ENCODE assay signal across 12 cellular contexts in genomic region chr3:8665407-8665896, GRCh38. TPM values are rescaled to one million over a fixed set of nuclear protein-coding genes. Genes with fewer than 3 reads are reported as not detected.
DNase-seq lines count a peak whose midpoint lies in the region; ATAC-seq and TF ChIP-seq lines count a peak whose summit lies in the region.
"Had no signal": no experiment of that assay in that cellular context is flagged by ENCODE, and none has a peak within 500 bp of the region (broad histone marks: within the 10 kb centered on the region; RNA-seq: fewer than 3 reads in every experiment).

No MANE protein-coding gene starts in this region.

- H3K27me3 ChIP-seq in SU-DHL-6 (ENCODE audit: low read length) (no peaks in the 10 kb centered on the region), transverse colon (no peaks in the 10 kb centered on the region), suprapubic skin (no peaks in the 10 kb centered on the region)
- H3K27me3 ChIP-seq: pancreas had no signal

- H4K20me1 ChIP-seq in SU-DHL-6 (ENCODE audit: low read depth, low read length) = no peaks in the 10 kb centered on the region

- no peak for TF ChIP-seq CTCF in SU-DHL-6 (IDR thresholded peaks at IDR 0.05; ENCODE audit: insufficient read depth, low read length, poor library complexity, severe bottlenecking)
- no peak for TF ChIP-seq CTCF in transverse colon (IDR thresholded peaks at IDR 0.05)
- TF ChIP-seq CTCF in suprapubic skin (IDR thresholded peaks at IDR 0.05) = no peak

- intact Hi-C loops in transverse colon (cut with DNase I; ENCODE audit: low total_unique reads) = no loop called here

- H3K4me1 ChIP-seq in transverse colon = no peaks in the 10 kb centered on the region
- peaks cover 3% of the 10 kb centered on the region for H3K4me1 ChIP-seq in suprapubic skin
- H3K4me1 ChIP-seq: pancreas had no signal

- H3F3A ChIP-seq in SU-DHL-6 (ENCODE audit: insufficient read depth) = peaks cover 10% of the 10 kb centered on the region; the same call in 1 of the 2 replicates

- peak overlapping the region; percentile 30 for H3K4me3 ChIP-seq in SU-DHL-6 (ENCODE audit: insufficient read depth, low read length, poor library complexity, severe bottlenecking)
- no peak overlapping the region for H3K4me3 ChIP-seq in transverse colon
- no peak overlapping the region for H3K4me3 ChIP-seq in suprapubic skin
- H3K4me3 ChIP-seq: pancreas had no signal

- peak overlapping the region; percentile 65 for H3K4me2 ChIP-seq in SU-DHL-6 (ENCODE audit: low read depth, low read length, poor library complexity, severe bottlenecking)

- in situ Hi-C loops in transverse colon (cut with MboI; ENCODE audit: low pct_ligation_motif_present in 1 of 4, low pct_unique_long_range_greater_than_20kb in 1 of 4, low sequenced_read_pairs in 3 of 4) = no loop called here

- H3K9me3 ChIP-seq in SU-DHL-6 (ENCODE audit: insufficient read depth, low read length) (no peaks in the 10 kb centered on the region), transverse colon (no peaks in the 10 kb centered on the region), suprapubic skin (no peaks in the 10 kb centered on the region)
- H3K9me3 ChIP-seq: pancreas had no signal

- no peaks in the 10 kb centered on the region for H3K36me3 ChIP-seq in SU-DHL-6 (ENCODE audit: low read length)
- no peaks in the 10 kb centered on the region for H3K36me3 ChIP-seq in transverse colon
- H3K36me3 ChIP-seq in suprapubic skin = no peaks in the 10 kb centered on the region
- H3K36me3 ChIP-seq: pancreas had no signal

- H3K27ac ChIP-seq in SU-DHL-6 (ENCODE audit: low read depth, low read length) (peak overlapping the region; percentile 50), transverse colon (no peak overlapping the region), suprapubic skin (no peak overlapping the region)
- H3K27ac ChIP-seq: pancreas had no signal

- no peaks in the 10 kb centered on the region for H3K9me2 ChIP-seq in SU-DHL-6 (replicated peaks; ENCODE audit: insufficient read depth, low read length)

- 65 to 67% methylated on average over 2 to 4 of the region's 4 CpGs for WGBS in transverse colon (ENCODE audit: low coverage in 1 of 2), 2 donors
- WGBS in suprapubic skin = 51% methylated on average over 4 of the region's 4 CpGs

- H3K79me2 ChIP-seq in SU-DHL-6 (ENCODE audit: insufficient read depth, low read length) = no peaks in the 10 kb centered on the region

- DNase-seq in C1 segment of cervical spinal cord (lab: John Stamatoyannopoulos, UW) (no peak), transverse colon (no peak), A172 (ENCODE audit: low spot score) (no peak), suprapubic skin (ENCODE audit: low spot score in 2 of 2) (no peak)
- DNase-seq: activated T-cell treated with anti-CD3 and anti-CD28 coated beads, Interleukin-2, amount 50 U/mL, for 1 hour; caudate nucleus; NCI-H524; pancreas had no signal

- no peak overlapping the region for H2AFZ ChIP-seq in SU-DHL-6 (ENCODE audit: low read depth, low read length, severe bottlenecking)

- no peak for TF ChIP-seq POLR2A in transverse colon (IDR thresholded peaks at IDR 0.05)
- TF ChIP-seq POLR2A in suprapubic skin (IDR thresholded peaks at IDR 0.05) = no peak

- H3K9ac ChIP-seq in SU-DHL-6 (ENCODE audit: low read length) = peak overlapping the region; percentile 22

- peak; percentile 82 for ATAC-seq in GM18858 (IDR thresholded peaks at IDR 0.05; ENCODE audit: unreplicated experiment)
- peak; percentile 68 for ATAC-seq in GM21619 (IDR thresholded peaks at IDR 0.05; ENCODE audit: unreplicated experiment)
- ATAC-seq in HG03378 (IDR thresholded peaks at IDR 0.05; ENCODE audit: unreplicated experiment) = peak; percentile 82
- ATAC-seq: pancreas had no signal

- TF ChIP-seq EP300 in transverse colon (IDR thresholded peaks at IDR 0.05; ENCODE audit: low read depth) (no peak), suprapubic skin (IDR thresholded peaks at IDR 0.05) (no peak)

RNA-seq across cellular contexts. Expression of gene SSUH2, which starts 20.9 kb away (rescaled TPM):
- total RNA-seq in transverse colon = 1 to 10 TPM in 2 of 4 donors, not detected in 2; 2.9 to 4.1 TPM
- 0.10 and 0.19 TPM in 2 replicates for total RNA-seq in A172 (2014; rRNA removed; shearing (Covaris generic))
- under 1 TPM in 1 of 4 donors, not detected in 3; 0.62 TPM for total RNA-seq in suprapubic skin
